ENCODE assay signal across 28 cellular contexts in genomic region chr10:72158174-72158573, GRCh38. TPM values are rescaled to one million over a fixed set of nuclear protein-coding genes. Genes with fewer than 3 reads are reported as not detected.
DNase-seq lines count a peak whose midpoint lies in the region; ATAC-seq and TF ChIP-seq lines count a peak whose summit lies in the region.
"Had no signal": no experiment of that assay in that cellular context is flagged by ENCODE, and none has a peak within 500 bp of the region (broad histone marks: within the 10 kb centered on the region; RNA-seq: fewer than 3 reads in every experiment).

No MANE protein-coding gene starts in this region.

- in situ Hi-C loops in Panc1 (cut with HindIII; ENCODE audit: low pct_unique_long_range_greater_than_20kb, low sequenced_read_pairs), result no loop called here

- POLR2A ChIA-PET in Panc1 (lab: Charles Lee), result interaction anchor here (0.5 kb wide), 1 partner anchor 52 kb away, joined by 6 read pairs; no protein-coding TSS in a partner anchor

- CTCF ChIA-PET in Panc1 (lab: Charles Lee), result no interaction called here

- H3K9me3 ChIP-seq in Panc1 (ENCODE audit: control insufficient read depth, insufficient read depth, low read depth, low read length), result no peaks in the 10 kb centered on the region
- H3K9me3 ChIP-seq: BLaER1 treated with 17β-estradiol and CSF1 and Interleukin-3, amounts not matched to agents 10 nM and 100 nM; Caco-2; right atrium auricular region had no signal

- no peak overlapping the region for H3K4me3 ChIP-seq in Panc1 (ENCODE audit: low read depth in 2 of 2, low read length in 2 of 2)
- peak overlapping the region in 51 of 59 donors; percentile 1 to 56 (median 30) for H3K4me3 ChIP-seq in dorsolateral prefrontal cortex
- H3K4me3 ChIP-seq: BLaER1 treated with 17β-estradiol and CSF1 and Interleukin-3, amounts not matched to agents 10 nM and 100 nM; PC-9; right atrium auricular region had no signal

- peaks cover 8% of the 10 kb centered on the region for H3K4me1 ChIP-seq in Panc1 (ENCODE audit: control insufficient read depth, insufficient read depth, low read length)
- H3K4me1 ChIP-seq: Caco-2, right atrium auricular region had no signal

- BruUV-seq in Panc1 (replicated peaks; lab: Mats Ljungman, UMichigan), result no TSS peak

- ATAC-seq in Panc1, result no peak
- ATAC-seq: left lobe of liver had no signal

- H3K27me3 ChIP-seq in Panc1 (ENCODE audit: control insufficient read depth, insufficient read depth, low read length) (no peaks in the 10 kb centered on the region), dorsolateral prefrontal cortex (no peaks in the 10 kb centered on the region)
- H3K27me3 ChIP-seq: BLaER1 treated with 17β-estradiol and CSF1 and Interleukin-3, amounts not matched to agents 10 nM and 100 nM; right atrium auricular region had no signal

- H3K27ac ChIP-seq in Panc1 (ENCODE audit: low read length), result peak overlapping the region; percentile 74; the same call in 1 of the 2 replicates
- peak overlapping the region in 57 of 59 donors; percentile 6 to 87 (median 73) for H3K27ac ChIP-seq in dorsolateral prefrontal cortex
- H3K27ac ChIP-seq: BLaER1 treated with 17β-estradiol and CSF1 and Interleukin-3, amounts not matched to agents 10 nM and 100 nM; PC-9; right atrium auricular region had no signal

- DNase-seq in Panc1 (ENCODE audit: low read depth, low spot score) (no peak), dorsolateral prefrontal cortex (peak in 8 of 10 donors; percentile 25 to 62 (median 45)), medulla oblongata (ENCODE audit: extremely low spot score) (peak; percentile 89), retina (peak; percentile 56), NCI-H524 (lab: John Stamatoyannopoulos, UW) (no peak), NCI-H146 treated with DMSO at 0.1 percent for 48 hours (lab: John Stamatoyannopoulos, UW; ENCODE audit: unreplicated experiment) (no peak)
- no peak for DNase-seq in activated CD8-positive, alpha-beta memory T cell treated with anti-CD3 and anti-CD28 coated beads for 24 hours
- DNase-seq: activated CD4-positive, alpha-beta memory T cell treated with anti-CD3 and anti-CD28 coated beads, Interleukin-2, amount 10 ng/mL, durations not matched to agents 7 days and 5 days; activated CD4-positive, alpha-beta T cell treated with anti-CD3 and anti-CD28 coated beads for 1 hour; activated effector memory CD4-positive, alpha-beta T cell treated with anti-CD3 and anti-CD28 coated beads, Interleukin-2, amount 50 U/mL, for 16 hours; activated naive CD8-positive, alpha-beta T cell treated with anti-CD3 and anti-CD28 coated beads, Interleukin-2, amount 10 ng/mL, durations not matched to agents 7 days and 5 days; Caco-2; DMS79; effector CD4-positive, alpha-beta T cell; HFFc6; IMR-90; mesendoderm; NCI-H1048; NCI-H1694 treated with DMSO at 0.1 percent for 48 hours; NCI-H2171; NCI-H510A; PC-9; Right ventricle myocardium superior; stimulated activated CD4-positive, alpha-beta T cell treated with anti-CD3 and anti-CD28 coated beads, Interleukin-2, amount 100 ng/mL, for 48 hours; T-helper 2 cell had no signal

- intact Hi-C loops in Panc1 (cut with micrococcal nuclease; ENCODE audit: unreplicated experiment), result no loop called here
- intact Hi-C loops in dorsolateral prefrontal cortex (cut with DNase I), result no loop called here

- TF ChIP-seq CTCF in Panc1 (IDR thresholded peaks at IDR 0.05) (no peak), dorsolateral prefrontal cortex (IDR thresholded peaks at IDR 0.05 in 54 of 56, conservative IDR thresholded peaks at IDR 0.05 in 2 of 56; ENCODE audit: low read depth in 1 of 56, partially characterized antibody in 56 of 56) (no peak)

- peaks cover 22% of the 10 kb centered on the region for H3K36me3 ChIP-seq in Panc1 (ENCODE audit: control insufficient read depth, insufficient read depth, low read length)

RNA-seq across cellular contexts. Expression of gene ANAPC16, which starts 57.6 kb away (rescaled TPM):
- total RNA-seq in Panc1 (2021; ENCODE audit: unreplicated experiment), result 110 TPM
- polyA plus RNA-seq in Panc1 (2012; ENCODE audit: insufficient read length), result 77.2 TPM
- total RNA-seq in dorsolateral prefrontal cortex, result 10 to 100 TPM; 27.8 to 74.8 (median 40.9) TPM

RNA-seq across cellular contexts. Expression of gene ASCC1, which starts 57.9 kb away (rescaled TPM):
- total RNA-seq in Panc1 (2021; ENCODE audit: unreplicated experiment), result 114 TPM
- polyA plus RNA-seq in Panc1 (2012; ENCODE audit: insufficient read length), result 72.9 TPM
- 10 to 100 TPM; 22.8 to 68.2 (median 40.7) TPM for total RNA-seq in dorsolateral prefrontal cortex

Comparison
In these comparisons a context has a peak if more than half of its experiments do, and no peak if none do; other contexts are left out.
1. DNase-seq: peak in dorsolateral prefrontal cortex (8 of 10), medulla oblongata (single experiment) and retina (single experiment); none in Panc1 (single experiment), activated CD8-positive, alpha-beta memory T cell treated with anti-CD3 and anti-CD28 coated beads for 24 hours (single experiment), NCI-H524 (0 of 2) and NCI-H146 treated with DMSO at 0.1 percent for 48 hours (single experiment).
2. H3K4me3 ChIP-seq: peak in dorsolateral prefrontal cortex (51 of 59); none in Panc1 (0 of 2).